In genomic region chr9:108478871-108479332, GRCh38 we compare ENCODE assay signal across 8 cellular contexts.
DNase-seq lines count a peak whose midpoint lies in the region; ATAC-seq and TF ChIP-seq lines count a peak whose summit lies in the region.

No MANE protein-coding gene starts in this region.

- H3K79me2 ChIP-seq in Karpas-422 (ENCODE audit: low read length): no peaks in the 10 kb centered on the region

- no peak for TF ChIP-seq CTCF in esophagus muscularis mucosa (IDR thresholded peaks at IDR 0.05)

- H2AK5ac ChIP-seq in neuronal stem cell (ENCODE audit: low read depth, low read length): no peak overlapping the region

- intact Hi-C loops in esophagus muscularis mucosa (cut with DNase I): no loop called here

- no peak overlapping the region for H2AFZ ChIP-seq in neuronal stem cell (ENCODE audit: low read length)
- no peak overlapping the region for H2AFZ ChIP-seq in Karpas-422 (ENCODE audit: low read length)

- H3K4me3 ChIP-seq in esophagus muscularis mucosa (no peak overlapping the region), neuronal stem cell (ENCODE audit: low read length in 2 of 2) (no peak overlapping the region), Karpas-422 (ENCODE audit: low read length) (no peak overlapping the region)

- WGBS in esophagus muscularis mucosa: 23% methylated on average over 3 of the region's 3 CpGs
- WGBS in neuronal stem cell (ENCODE audit: extremely low coverage in 2 of 2, insufficient read length in 2 of 2, insufficient replicate concordance in 1 of 2), 2 donors: no CpG with 5 or more reads among the region's 3 CpGs

- H2BK120ac ChIP-seq in neuronal stem cell (ENCODE audit: low read depth, low read length): no peak overlapping the region

- H3K4me2 ChIP-seq in neuronal stem cell (ENCODE audit: insufficient read depth, low read length, poor library complexity, severe bottlenecking) (no peak overlapping the region), Karpas-422 (ENCODE audit: low read depth, low read length, poor library complexity, severe bottlenecking) (no peak overlapping the region)

- H4K91ac ChIP-seq in neuronal stem cell (ENCODE audit: low read depth, low read length, poor library complexity): no peak overlapping the region

- TF ChIP-seq EP300 in esophagus muscularis mucosa (IDR thresholded peaks at IDR 0.05): no peak

- peak; percentile 43 for DNase-seq in AG20443 (ENCODE audit: low spot score)
- no peak for DNase-seq in esophagus muscularis mucosa (ENCODE audit: extremely low spot score)
- no peak for DNase-seq in NCI-H187 treated with DMSO at 0.1 percent for 48 hours (lab: John Stamatoyannopoulos, UW)
- no peak for DNase-seq in neuronal stem cell (ENCODE audit: low spot score)
- no peak for DNase-seq in Karpas-422
- DNase-seq in SHP77 treated with DMSO at 0.1 percent for 48 hours (lab: John Stamatoyannopoulos, UW): no peak

- no peak overlapping the region for H3K18ac ChIP-seq in neuronal stem cell (ENCODE audit: low read length)

- H3K27ac ChIP-seq in esophagus muscularis mucosa (replicated peaks in 1 of 4): peak overlapping the region; percentile 58 to 67 (median 62)
- H3K27ac ChIP-seq in neuronal stem cell (replicated peaks; ENCODE audit: low read length): no peak overlapping the region
- no peak overlapping the region for H3K27ac ChIP-seq in Karpas-422 (ENCODE audit: low read length)

- H3K4me1 ChIP-seq in esophagus muscularis mucosa (peaks cover 0 to 18% (median 10%) of the 10 kb centered on the region in 4 donors), neuronal stem cell (ENCODE audit: control insufficient read depth in 2 of 2, insufficient read depth in 1 of 2, low read depth in 1 of 2, low read length in 2 of 2) (peaks cover 0 to 6% of the 10 kb centered on the region in 2 donors), Karpas-422 (ENCODE audit: low read length) (no peaks in the 10 kb centered on the region)

- no peak overlapping the region for H2BK12ac ChIP-seq in neuronal stem cell (ENCODE audit: low read length)

- H3K9me3 ChIP-seq in esophagus muscularis mucosa: no peaks in the 10 kb centered on the region
- no peaks in the 10 kb centered on the region for H3K9me3 ChIP-seq in neuronal stem cell (replicated peaks in 1 of 2; ENCODE audit: control insufficient read depth in 2 of 2, insufficient read depth in 1 of 2, low read depth in 1 of 2, low read length in 2 of 2)
- no peaks in the 10 kb centered on the region for H3K9me3 ChIP-seq in Karpas-422 (ENCODE audit: low read length)

- H3K4ac ChIP-seq in neuronal stem cell (ENCODE audit: low read length): no peak overlapping the region

- H3K27me3 ChIP-seq in esophagus muscularis mucosa (no peaks in the 10 kb centered on the region), neuronal stem cell (ENCODE audit: control insufficient read depth in 3 of 3, insufficient read depth in 3 of 3, low read depth in 1 of 3, low read length in 3 of 3) (no peaks in the 10 kb centered on the region), Karpas-422 (ENCODE audit: low read length) (no peaks in the 10 kb centered on the region)

- ATAC-seq in GM21423 (IDR thresholded peaks at IDR 0.05; ENCODE audit: unreplicated experiment) (peak; percentile 81), HG03558 (IDR thresholded peaks at IDR 0.05; ENCODE audit: extremely low read depth, unreplicated experiment) (peak; percentile 87)

- no peak overlapping the region for H3K9ac ChIP-seq in neuronal stem cell (ENCODE audit: low read depth, low read length, poor library complexity)
- H3K9ac ChIP-seq in Karpas-422 (ENCODE audit: low read length): no peak overlapping the region

- H3K79me1 ChIP-seq in neuronal stem cell (ENCODE audit: low read depth, low read length): no peaks in the 10 kb centered on the region

- H2BK5ac ChIP-seq in neuronal stem cell (ENCODE audit: low read length): no peak overlapping the region

- H4K8ac ChIP-seq in neuronal stem cell (ENCODE audit: low read depth, low read length): no peak overlapping the region

- H3K36me3 ChIP-seq in esophagus muscularis mucosa (no peaks in the 10 kb centered on the region), neuronal stem cell (replicated peaks in 1 of 2; ENCODE audit: control insufficient read depth in 2 of 2, insufficient read depth in 2 of 2, low read length in 2 of 2) (no peaks in the 10 kb centered on the region), Karpas-422 (ENCODE audit: insufficient read depth, low read length) (no peaks in the 10 kb centered on the region)

- H3K9me2 ChIP-seq in Karpas-422 (replicated peaks; ENCODE audit: insufficient read depth, low read length): no peaks in the 10 kb centered on the region

- no peak for TF ChIP-seq POLR2A in esophagus muscularis mucosa (IDR thresholded peaks at IDR 0.05; ENCODE audit: low read depth)

- no peak overlapping the region for H2BK15ac ChIP-seq in neuronal stem cell (ENCODE audit: low read length)

- H3K23ac ChIP-seq in neuronal stem cell (ENCODE audit: low read depth, low read length, poor library complexity): no peak overlapping the region

- H3K14ac ChIP-seq in neuronal stem cell (ENCODE audit: low read length): no peak overlapping the region

- no peaks in the 10 kb centered on the region for H4K20me1 ChIP-seq in Karpas-422 (ENCODE audit: insufficient read depth, low read depth, low read length)

Comparison
In these comparisons a context has a peak if more than half of its experiments do, and no peak if none do; other contexts are left out.
1. H3K27ac ChIP-seq: peak in esophagus muscularis mucosa (4 of 4); none in neuronal stem cell (single experiment) and Karpas-422 (single experiment).